8 cellular contexts compared by ENCODE assay signal in the genomic region with DNA sequence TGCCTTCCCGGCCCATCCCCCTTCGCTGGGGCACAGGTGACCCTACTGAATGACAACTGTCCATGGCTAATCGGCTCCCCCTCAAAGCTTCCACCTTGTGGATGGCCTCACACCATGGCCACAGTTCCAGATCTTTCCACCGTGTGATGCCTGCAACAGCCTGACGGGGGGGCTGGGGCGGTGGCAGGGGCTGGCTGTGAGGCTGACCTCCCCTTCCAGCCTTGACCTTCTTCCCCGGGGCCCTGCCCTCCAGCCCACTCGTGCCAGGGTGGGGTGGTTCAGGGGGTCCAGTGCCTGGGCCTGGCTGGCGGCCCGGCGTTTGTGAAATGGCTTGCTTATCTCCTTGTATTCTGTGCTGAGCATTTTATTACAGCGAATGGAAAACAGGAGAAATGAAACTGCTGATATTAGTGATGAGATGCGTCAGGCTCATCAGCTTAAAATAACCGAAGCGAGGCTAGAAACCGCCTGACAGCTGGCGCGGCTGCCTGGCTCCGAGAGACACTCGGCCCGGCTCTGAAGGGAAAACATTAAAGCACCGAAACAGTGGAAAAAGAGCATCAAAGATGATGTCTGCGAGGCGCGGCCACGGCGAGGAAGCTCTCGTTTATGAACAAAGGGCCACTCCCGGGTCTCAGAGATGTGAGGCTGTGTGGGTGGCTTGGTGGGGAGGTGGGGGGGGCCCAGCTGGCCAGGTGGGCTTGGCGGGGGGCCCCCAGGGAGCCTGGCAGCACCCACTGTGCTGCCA. TPM values are rescaled to one million over a fixed set of nuclear protein-coding genes. Genes with fewer than 3 reads are reported as not detected.
DNase-seq lines count a peak whose midpoint lies in the region; ATAC-seq and TF ChIP-seq lines count a peak whose summit lies in the region.

No MANE protein-coding gene starts in this region.

- H3K27ac ChIP-seq in psoas muscle = peak overlapping the region; percentile 70

- H3K9me3 Mint-ChIP-seq in activated CD8-positive, alpha-beta memory T cell treated with anti-CD3 and anti-CD28 coated beads, Interleukin-2, amount 10 ng/mL, durations not matched to agents 7 days and 5 days (ENCODE audit: low read depth) = peaks cover 6% of the 10 kb centered on the region

- intact Hi-C loops in psoas muscle (cut with DNase I) = no loop called here

- peak; percentile 65 for DNase-seq in activated CD8-positive, alpha-beta memory T cell treated with anti-CD3 and anti-CD28 coated beads, Interleukin-2, amount 10 ng/mL, durations not matched to agents 7 days and 5 days
- DNase-seq in fibroblast of pulmonary artery (ENCODE audit: low read depth) (peak; percentile 40), psoas muscle (peak; percentile 58 to 74), GDM1 (lab: John Stamatoyannopoulos, UW) (no peak), NCI-H774 (lab: John Stamatoyannopoulos, UW) (no peak)

- no peaks in the 10 kb centered on the region for H3K36me3 ChIP-seq in psoas muscle (ENCODE audit: insufficient read depth in 1 of 2, low read depth in 1 of 2)

- H3K9me3 ChIP-seq in psoas muscle = no peaks in the 10 kb centered on the region

- peaks cover 14% of the 10 kb centered on the region for H3K4me1 ChIP-seq in psoas muscle

- H3K36me3 Mint-ChIP-seq in activated CD8-positive, alpha-beta memory T cell treated with anti-CD3 and anti-CD28 coated beads, Interleukin-2, amount 10 ng/mL, durations not matched to agents 7 days and 5 days = peaks cover 8% of the 10 kb centered on the region

- H3K4me3 ChIP-seq in fibroblast of pulmonary artery (replicated peaks; ENCODE audit: low read depth, low read length) (peak overlapping the region; percentile 27), psoas muscle (peak overlapping the region; percentile 52)

- 17 to 24% (median 19%) methylated on average over 28 to 30 of the region's 30 CpGs for WGBS in psoas muscle, 3 donors

- peaks cover 14% of the 10 kb centered on the region for H3K27me3 Mint-ChIP-seq in activated CD8-positive, alpha-beta memory T cell treated with anti-CD3 and anti-CD28 coated beads, Interleukin-2, amount 10 ng/mL, durations not matched to agents 7 days and 5 days

- peak; percentile 38 for TF ChIP-seq CTCF in fibroblast of pulmonary artery (IDR thresholded peaks at IDR 0.05; ENCODE audit: low read length, missing control alignments)
- no peak for TF ChIP-seq CTCF in psoas muscle (IDR thresholded peaks at IDR 0.05)

- H3K4me1 Mint-ChIP-seq in activated CD8-positive, alpha-beta memory T cell treated with anti-CD3 and anti-CD28 coated beads, Interleukin-2, amount 10 ng/mL, durations not matched to agents 7 days and 5 days = peaks cover 36% of the 10 kb centered on the region

- peaks cover 0 to 44% (median 9%) of the 10 kb centered on the region in 3 donors for H3K27me3 ChIP-seq in psoas muscle (ENCODE audit: insufficient read depth in 3 of 3, low read length in 2 of 3)

- ATAC-seq in GM18861 (IDR thresholded peaks at IDR 0.05; ENCODE audit: unreplicated experiment) = peak; percentile 34
- ATAC-seq in HG03159 (IDR thresholded peaks at IDR 0.05; ENCODE audit: unreplicated experiment) = peak; percentile 54
- ATAC-seq in activated CD8-positive, alpha-beta memory T cell treated with anti-CD3 and anti-CD28 coated beads, Interleukin-2, amount 10 ng/mL, durations not matched to agents 7 days and 5 days = peak; percentile 46
- peak; percentile 60 to 87 (median 80) for ATAC-seq in psoas muscle
- ATAC-seq in GM21526 (IDR thresholded peaks at IDR 0.05; ENCODE audit: low FRiP score, unreplicated experiment) = no peak

- CTCF ChIA-PET in activated CD8-positive, alpha-beta memory T cell treated with anti-CD3 and anti-CD28 coated beads, Interleukin-2, amount 10 ng/mL, durations not matched to agents 7 days and 5 days (lab: Charles Lee) = interaction anchor here (1.3 to 2.3 kb wide), 5 partner anchors 9 to 172 kb away, joined by 4 to 12 read pairs (median 6); partner anchors contain the start of gene DTYMK

- H3K27ac Mint-ChIP-seq in activated CD8-positive, alpha-beta memory T cell treated with anti-CD3 and anti-CD28 coated beads, Interleukin-2, amount 10 ng/mL, durations not matched to agents 7 days and 5 days = peak overlapping the region; percentile 71

- peak overlapping the region; percentile 52 for H3K4me3 Mint-ChIP-seq in activated CD8-positive, alpha-beta memory T cell treated with anti-CD3 and anti-CD28 coated beads, Interleukin-2, amount 10 ng/mL, durations not matched to agents 7 days and 5 days

RNA-seq across cellular contexts. Expression of gene PDCD1, which starts 0.9 kb away (rescaled TPM):
- total RNA-seq in activated CD8-positive, alpha-beta memory T cell treated with anti-CD3 and anti-CD28 coated beads, Interleukin-2, amount 10 ng/mL, durations not matched to agents 7 days and 5 days = 1 to 10 TPM; 2.2 to 4.1 TPM
- under 1 TPM in 2 of 4 donors, not detected in 2; 0.20 to 0.30 TPM for total RNA-seq in psoas muscle
- polyA plus RNA-seq in psoas muscle = under 1 TPM; 0.03 to 0.06 (median 0.05) TPM

RNA-seq across cellular contexts. Expression of gene RTP5, which starts 9.9 kb away (rescaled TPM):
- not detected for total RNA-seq in activated CD8-positive, alpha-beta memory T cell treated with anti-CD3 and anti-CD28 coated beads, Interleukin-2, amount 10 ng/mL, durations not matched to agents 7 days and 5 days
- total RNA-seq in psoas muscle = not detected
- polyA plus RNA-seq in psoas muscle = under 1 TPM in 1 of 3 donors, not detected in 2; 0.01 TPM

RNA-seq across cellular contexts. Expression of gene NEU4, which starts 50.6 kb away (rescaled TPM):
- under 1 TPM in 1 of 2 experiments, not detected in 1; 0.12 TPM for total RNA-seq in activated CD8-positive, alpha-beta memory T cell treated with anti-CD3 and anti-CD28 coated beads, Interleukin-2, amount 10 ng/mL, durations not matched to agents 7 days and 5 days
- total RNA-seq in psoas muscle = 10 to 100 TPM in 2 of 4 donors, 1 to 10 TPM in 1, under 1 TPM in 1; 0.44 to 18.0 (median 9.1) TPM
- 10 to 100 TPM in 1 of 3 donors, 1 to 10 TPM in 1, under 1 TPM in 1; 0.73 to 54.6 (median 3.4) TPM for polyA plus RNA-seq in psoas muscle

Comparison
In these comparisons a context has a peak if more than half of its experiments do, and no peak if none do; other contexts are left out.
1. DNase-seq: peak in activated CD8-positive, alpha-beta memory T cell treated with anti-CD3 and anti-CD28 coated beads, Interleukin-2, amount 10 ng/mL, durations not matched to agents 7 days and 5 days (single experiment), fibroblast of pulmonary artery (single experiment) and psoas muscle (2 of 2); none in GDM1 (single experiment) and NCI-H774 (single experiment).